Comparison of ENCODE assay signal across 26 cellular contexts in the genomic region with DNA sequence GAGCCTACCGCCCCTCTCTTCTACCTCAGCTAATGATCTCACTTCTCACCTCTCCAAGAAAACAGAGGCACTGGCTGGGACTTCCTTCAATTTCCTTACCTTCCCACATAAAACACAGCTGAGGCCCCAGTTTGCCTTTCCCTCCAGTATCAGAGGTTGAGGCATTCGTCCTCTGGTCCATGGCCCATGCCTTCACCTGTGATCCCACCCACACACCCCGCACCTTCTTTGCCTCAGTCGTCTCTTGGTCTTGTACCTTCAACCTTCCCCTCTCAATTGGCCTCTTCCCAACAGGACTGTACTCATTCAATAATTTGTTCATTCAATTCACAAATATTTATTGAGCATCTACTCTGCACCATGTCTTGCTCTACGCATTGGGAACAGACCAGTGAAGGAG.
"Had no signal": no experiment of that assay in that cellular context is flagged by ENCODE, and none has a peak within 500 bp of the region (broad histone marks: within the 10 kb centered on the region; RNA-seq: fewer than 3 reads in every experiment).

No MANE protein-coding gene starts in this region.

- H3K27me3 Mint-ChIP-seq: naive B cell; stimulated activated naive B cell treated with anti-CD40 and anti-IgM and Interleukin-4, amounts not matched to agents 10 μg/mL and 1 μg/mL and 100 μg/mL, for 72 hours; stimulated activated naive CD8-positive, alpha-beta T cell treated with anti-CD3 and anti-CD28 coated beads, Interleukin-15, amount 100 ng/mL, for 72 hours had no signal

- H3K36me3 ChIP-seq: esophagus muscularis mucosa, gastrocnemius medialis, right lobe of liver, tibial nerve had no signal

- H3K27me3 ChIP-seq: dorsolateral prefrontal cortex, esophagus muscularis mucosa, gastrocnemius medialis, hepatocyte, right lobe of liver, testis, tibial nerve had no signal

- ATAC-seq: gastrocnemius medialis; left colon; left ventricle myocardium superior; psoas muscle; right lobe of liver; stimulated activated naive B cell treated with anti-CD40 and anti-IgM and Interleukin-4, amounts not matched to agents 10 μg/mL and 1 μg/mL and 100 μg/mL, for 72 hours; stimulated activated naive CD8-positive, alpha-beta T cell treated with anti-CD3 and anti-CD28 coated beads, Interleukin-15, amount 100 ng/mL, for 72 hours had no signal

- H3K79me2 ChIP-seq: hepatocyte, parathyroid adenoma had no signal

- H3K9ac ChIP-seq: parathyroid adenoma had no signal

- H3K27ac Mint-ChIP-seq: nephron; stimulated activated naive B cell treated with anti-CD40 and anti-IgM and Interleukin-4, amounts not matched to agents 10 μg/mL and 1 μg/mL and 100 μg/mL, for 72 hours had no signal

- H3K4me2 ChIP-seq: hepatocyte had no signal

- H3K4me1 Mint-ChIP-seq: nephron; stimulated activated naive CD8-positive, alpha-beta T cell treated with anti-CD3 and anti-CD28 coated beads, Interleukin-15, amount 100 ng/mL, for 72 hours had no signal

- H2AFZ ChIP-seq: hepatocyte, parathyroid adenoma had no signal

- H3K4me3 Mint-ChIP-seq: nephron; stimulated activated naive B cell treated with anti-CD40 and anti-IgM and Interleukin-4, amounts not matched to agents 10 μg/mL and 1 μg/mL and 100 μg/mL, for 72 hours; stimulated activated naive CD8-positive, alpha-beta T cell treated with anti-CD3 and anti-CD28 coated beads, Interleukin-15, amount 100 ng/mL, for 72 hours had no signal

- H3K9me3 ChIP-seq: esophagus muscularis mucosa, gastrocnemius medialis, psoas muscle, right lobe of liver, testis, tibial nerve had no signal

- H3K4me3 ChIP-seq: coronary artery, dorsolateral prefrontal cortex, esophagus muscularis mucosa, gastrocnemius medialis, hepatocyte, lung, psoas muscle, right lobe of liver, testis, tibial nerve had no signal

- H3K27ac ChIP-seq: coronary artery, dorsolateral prefrontal cortex, epithelial cell of prostate, esophagus muscularis mucosa, gastrocnemius medialis, hepatocyte, parathyroid adenoma, psoas muscle, right lobe of liver, testis, tibial nerve had no signal

- H3K36me3 Mint-ChIP-seq: naive B cell; stimulated activated naive B cell treated with anti-CD40 and anti-IgM and Interleukin-4, amounts not matched to agents 10 μg/mL and 1 μg/mL and 100 μg/mL, for 72 hours had no signal

- H3K9me3 Mint-ChIP-seq: naive B cell; stimulated activated naive B cell treated with anti-CD40 and anti-IgM and Interleukin-4, amounts not matched to agents 10 μg/mL and 1 μg/mL and 100 μg/mL, for 72 hours; stimulated activated naive CD8-positive, alpha-beta T cell treated with anti-CD3 and anti-CD28 coated beads, Interleukin-15, amount 100 ng/mL, for 72 hours had no signal

- DNase-seq: dorsolateral prefrontal cortex; effector memory CD4-positive, alpha-beta T cell; gastrocnemius medialis; head of caudate nucleus; left colon; left ventricle myocardium superior; mesenchymal stem cell; midbrain; naive B cell; occipital lobe; retina; stimulated activated CD4-positive, alpha-beta T cell treated with anti-CD3 and anti-CD28 coated beads, Interleukin-2, amount 100 ng/mL, for 24 hours; stimulated activated CD4-positive, alpha-beta T cell treated with anti-CD3 and anti-CD28 coated beads, Interleukin-4, amount 100 ng/mL, for 4 hours; stimulated activated naive B cell treated with anti-CD40 and anti-IgM and Interleukin-4, amounts not matched to agents 10 μg/mL and 1 μg/mL and 100 μg/mL, for 72 hours; stimulated activated naive CD8-positive, alpha-beta T cell treated with anti-CD3 and anti-CD28 coated beads, Interleukin-15, amount 100 ng/mL, for 72 hours; testis had no signal

- H3K4me1 ChIP-seq: esophagus muscularis mucosa, gastrocnemius medialis, parathyroid adenoma, psoas muscle, right lobe of liver, testis, tibial nerve had no signal
